ENCODE assay signal across 8 cellular contexts in the genomic region with DNA sequence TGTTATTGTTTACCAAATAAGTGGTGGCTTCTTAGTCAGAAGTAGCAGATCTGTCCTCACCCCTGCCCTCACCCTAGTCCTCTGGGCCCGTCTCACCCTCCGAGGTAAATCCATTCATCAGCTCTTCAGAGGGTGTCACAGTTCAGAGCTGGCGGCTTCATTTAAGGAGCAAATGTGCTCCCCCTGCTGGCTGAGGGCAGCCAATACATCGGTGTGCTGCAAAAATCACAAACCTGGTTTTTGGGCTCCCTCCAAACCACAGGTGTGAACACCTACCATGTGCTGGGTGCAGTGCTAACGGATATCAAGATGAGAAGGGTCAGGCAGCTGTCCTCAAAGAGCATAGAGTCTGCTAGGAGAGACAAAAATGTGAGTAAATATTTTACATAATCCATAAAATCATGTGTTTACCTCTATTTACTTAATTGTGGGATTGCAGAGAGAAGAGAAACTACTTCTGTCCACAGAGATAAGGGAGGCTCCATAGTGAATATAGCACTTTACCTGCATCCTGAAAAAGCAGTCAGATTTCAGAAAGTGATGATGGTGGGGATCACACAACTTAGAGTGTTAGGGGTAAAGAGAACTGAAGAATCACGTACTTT. TPM values are rescaled to one million over a fixed set of nuclear protein-coding genes. Genes with fewer than 3 reads are reported as not detected.
DNase-seq lines count a peak whose midpoint lies in the region; ATAC-seq and TF ChIP-seq lines count a peak whose summit lies in the region.

No MANE protein-coding gene starts in this region.

- DNase-seq in DMS114 treated with DMSO at 0.1 percent for 48 hours (lab: John Stamatoyannopoulos, UW; ENCODE audit: unreplicated experiment) (peak; percentile 55), NCI-H2196 treated with DMSO at 0.1 percent for 48 hours (lab: John Stamatoyannopoulos, UW; ENCODE audit: unreplicated experiment) (peak; percentile 26), cerebellum (ENCODE audit: low spot score) (peak; percentile 73)
- peak; percentile 39 to 44 for DNase-seq in activated CD4-positive, alpha-beta T cell treated with anti-CD3 and anti-CD28 coated beads for 24 hours (ENCODE audit: low read depth in 2 of 2)
- peak; percentile 27 to 57 (median 37) for DNase-seq in stimulated activated CD4-positive, alpha-beta T cell treated with anti-CD3 and anti-CD28 coated beads, TNF-alpha, amount 100 ng/mL, for 48 hours (ENCODE audit: low read depth in 3 of 3)

- H3K9ac ChIP-seq in liver (ENCODE audit: low read depth in 1 of 2, low read length in 2 of 2): no peak overlapping the region

- peak; percentile 70 to 77 for TF ChIP-seq RAD21 in liver (IDR thresholded peaks at IDR 0.05)

- POLR2A ChIA-PET in HEK293 (lab: Yijun Ruan, JAX): no interaction called here

- ATAC-seq in GM21423 (IDR thresholded peaks at IDR 0.05; ENCODE audit: unreplicated experiment): no peak

- H3K27ac ChIP-seq in HEK293 (ENCODE audit: extremely low read depth, low read depth, low read length): no peak overlapping the region
- no peak overlapping the region for H3K27ac ChIP-seq in liver (ENCODE audit: low read depth in 1 of 2, low read length in 2 of 2)

- no peaks in the 10 kb centered on the region for H3K36me3 ChIP-seq in HEK293 (ENCODE audit: control insufficient read depth in 2 of 2, insufficient read depth in 1 of 2, low read length in 2 of 2)
- no peaks in the 10 kb centered on the region for H3K36me3 ChIP-seq in liver (ENCODE audit: control insufficient read depth in 4 of 4, insufficient read depth in 3 of 4, low read depth in 1 of 4, low read length in 3 of 4)

- 0 out of 2 replicates have a peak, but pooled peaks have one; percentile 47 for TF ChIP-seq CTCF in HEK293 (tag by site-specific recombination; IDR thresholded peaks at IDR 0.05)
- peak; percentile 81 for TF ChIP-seq CTCF in liver (IDR thresholded peaks at IDR 0.05; ENCODE audit: low read depth, low read length, missing input control)

- H3K4me3 ChIP-seq in HEK293 (ENCODE audit: low read depth, low read length): no peak overlapping the region
- H3K4me3 ChIP-seq in liver (ENCODE audit: low read depth in 1 of 3, low read length in 3 of 3): no peak overlapping the region

- WGBS in liver: 18% methylated on average over 6 of the region's 6 CpGs

- H3K9me3 ChIP-seq in HEK293 (ENCODE audit: control insufficient read depth, insufficient read depth, low read depth, low read length) (no peaks in the 10 kb centered on the region), liver (ENCODE audit: control insufficient read depth in 4 of 4, low read length in 3 of 4) (no peaks in the 10 kb centered on the region)

- peaks cover 0 to 7% (median 2%) of the 10 kb centered on the region in 4 donors for H3K27me3 ChIP-seq in liver (ENCODE audit: control insufficient read depth in 4 of 4, insufficient read depth in 4 of 4, low read length in 3 of 4)

- CTCF ChIA-PET in HEK293 (lab: Yijun Ruan, JAX): interaction anchor here (0.7 to 4.0 kb wide), 27 partner anchors 9 to 989 kb away, joined by 3 to 29 read pairs (median 5); partner anchors contain the start of gene CRTAC1

- H3K4me1 ChIP-seq in HEK293 (ENCODE audit: control insufficient read depth, insufficient read depth, low read length) (no peaks in the 10 kb centered on the region), liver (ENCODE audit: control insufficient read depth in 4 of 4, insufficient read depth in 4 of 4, low read length in 3 of 4) (no peaks in the 10 kb centered on the region)

TF ChIP-seq in HEK293, 187 proteins besides CTCF, POLR2A, EP300 and RAD21 (continues in another document):
- TF ChIP-seq, protein P1, sequence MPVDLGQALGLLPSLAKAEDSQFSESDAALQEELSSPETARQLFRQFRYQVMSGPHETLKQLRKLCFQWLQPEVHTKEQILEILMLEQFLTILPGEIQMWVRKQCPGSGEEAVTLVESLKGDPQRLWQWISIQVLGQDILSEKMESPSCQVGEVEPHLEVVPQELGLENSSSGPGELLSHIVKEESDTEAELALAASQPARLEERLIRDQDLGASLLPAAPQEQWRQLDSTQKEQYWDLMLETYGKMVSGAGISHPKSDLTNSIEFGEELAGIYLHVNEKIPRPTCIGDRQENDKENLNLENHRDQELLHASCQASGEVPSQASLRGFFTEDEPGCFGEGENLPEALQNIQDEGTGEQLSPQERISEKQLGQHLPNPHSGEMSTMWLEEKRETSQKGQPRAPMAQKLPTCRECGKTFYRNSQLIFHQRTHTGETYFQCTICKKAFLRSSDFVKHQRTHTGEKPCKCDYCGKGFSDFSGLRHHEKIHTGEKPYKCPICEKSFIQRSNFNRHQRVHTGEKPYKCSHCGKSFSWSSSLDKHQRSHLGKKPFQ (tag by site-specific recombination; IDR thresholded peaks at IDR 0.05): peak; percentile 98
- TF ChIP-seq ZSCAN23 (tag by site-specific recombination; IDR thresholded peaks at IDR 0.05) (no peak), ZBTB17 (tag by site-specific recombination; IDR thresholded peaks at IDR 0.05) (peak; percentile 50), ZBTB1 (tag by site-specific recombination; IDR thresholded peaks at IDR 0.05) (no peak), INSM2 (tag by site-specific recombination; IDR thresholded peaks at IDR 0.05) (no peak), ZNF146 (tag by site-specific recombination; IDR thresholded peaks at IDR 0.05) (no peak)

TF ChIP-seq in liver, 16 proteins besides CTCF, POLR2A, EP300 and RAD21:
- TF ChIP-seq, protein P2, sequence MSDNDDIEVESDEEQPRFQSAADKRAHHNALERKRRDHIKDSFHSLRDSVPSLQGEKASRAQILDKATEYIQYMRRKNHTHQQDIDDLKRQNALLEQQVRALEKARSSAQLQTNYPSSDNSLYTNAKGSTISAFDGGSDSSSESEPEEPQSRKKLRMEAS (IDR thresholded peaks at IDR 0.05): peak; percentile 18
- no peak for TF ChIP-seq HNF4G (IDR thresholded peaks at IDR 0.05)
- TF ChIP-seq FOXA2 (IDR thresholded peaks at IDR 0.05): peak; percentile 21
- TF ChIP-seq FOXA1 (IDR thresholded peaks at IDR 0.05): no peak

RNA-seq across cellular contexts. Expression of gene CRTAC1, which starts 15.5 kb away (rescaled TPM):
- total RNA-seq in cerebellum (15.5 TPM), liver (under 1 TPM; 0.14 to 0.25 TPM)
- polyA plus RNA-seq in liver: under 1 TPM; 0.28 to 0.33 TPM

Comparison
In these comparisons a context has a peak if more than half of its experiments do, and no peak if none do; other contexts are left out.
1. RNA of gene CRTAC1, which starts 15.5 kb away (total RNA-seq): 15.5 TPM in cerebellum (single experiment); 0.14 to 0.25 TPM in liver; every median in the first group is over 10 times any median in the second.
2. Peak in every context shown above with its lines, with median percentiles within 50 percentile points of each other: DNase-seq.